1 cellular context compared by ENCODE assay signal in the genomic region with DNA sequence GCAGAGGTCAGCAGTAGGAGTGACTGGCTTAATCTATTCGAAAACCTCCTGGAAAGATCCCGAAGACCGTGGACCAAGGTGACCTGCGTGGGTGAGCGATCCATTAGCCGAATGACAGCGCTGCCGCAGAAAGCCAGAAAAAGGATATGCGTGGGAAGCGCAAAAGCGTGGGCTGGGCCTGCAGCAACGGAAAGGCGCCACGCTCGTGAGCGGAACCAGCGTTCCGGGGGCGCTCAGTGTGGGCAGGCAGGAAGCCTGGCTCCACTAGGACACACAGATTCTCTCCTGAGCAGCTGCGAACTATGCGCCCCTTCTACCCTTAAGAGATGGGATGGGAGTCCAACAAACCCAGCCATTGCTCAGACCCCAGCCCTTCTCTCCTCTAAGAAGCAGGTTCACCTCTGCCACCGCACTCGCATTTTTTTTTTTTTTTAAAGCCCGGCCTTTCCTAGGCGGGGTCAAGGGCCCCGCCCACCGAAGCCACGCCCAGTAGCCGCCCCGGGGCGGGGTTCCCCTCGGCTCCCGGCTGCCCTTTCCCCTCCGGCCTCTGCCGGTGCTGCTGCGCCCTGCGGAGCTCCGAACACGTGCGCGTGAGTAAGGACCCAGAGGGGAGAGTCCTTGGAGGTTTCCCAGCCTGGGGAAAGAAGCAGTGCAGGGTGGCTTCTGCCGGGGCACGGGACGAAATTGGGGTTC.
TF ChIP-seq lines count a peak whose summit lies in the region.

No MANE protein-coding gene starts in this region.

TF ChIP-seq in HEK293, 187 proteins besides CTCF, POLR2A, EP300 and RAD21 (continued from another document):
- TF ChIP-seq ZNF239 (tag by site-specific recombination; IDR thresholded peaks at IDR 0.05) (no peak), ZNF211 (tag by site-specific recombination; IDR thresholded peaks at IDR 0.05; ENCODE audit: low read depth) (no peak), ZNF112 (tag by site-specific recombination; IDR thresholded peaks at IDR 0.05) (no peak), ZNF350 (tag by site-specific recombination; IDR thresholded peaks at IDR 0.05) (no peak), ZNF664 (tag by site-specific recombination; IDR thresholded peaks at IDR 0.05) (no peak), KLF7 (tag by site-specific recombination; IDR thresholded peaks at IDR 0.05; ENCODE audit: borderline replicate concordance) (peak; percentile 87)
- TF ChIP-seq, protein P1, sequence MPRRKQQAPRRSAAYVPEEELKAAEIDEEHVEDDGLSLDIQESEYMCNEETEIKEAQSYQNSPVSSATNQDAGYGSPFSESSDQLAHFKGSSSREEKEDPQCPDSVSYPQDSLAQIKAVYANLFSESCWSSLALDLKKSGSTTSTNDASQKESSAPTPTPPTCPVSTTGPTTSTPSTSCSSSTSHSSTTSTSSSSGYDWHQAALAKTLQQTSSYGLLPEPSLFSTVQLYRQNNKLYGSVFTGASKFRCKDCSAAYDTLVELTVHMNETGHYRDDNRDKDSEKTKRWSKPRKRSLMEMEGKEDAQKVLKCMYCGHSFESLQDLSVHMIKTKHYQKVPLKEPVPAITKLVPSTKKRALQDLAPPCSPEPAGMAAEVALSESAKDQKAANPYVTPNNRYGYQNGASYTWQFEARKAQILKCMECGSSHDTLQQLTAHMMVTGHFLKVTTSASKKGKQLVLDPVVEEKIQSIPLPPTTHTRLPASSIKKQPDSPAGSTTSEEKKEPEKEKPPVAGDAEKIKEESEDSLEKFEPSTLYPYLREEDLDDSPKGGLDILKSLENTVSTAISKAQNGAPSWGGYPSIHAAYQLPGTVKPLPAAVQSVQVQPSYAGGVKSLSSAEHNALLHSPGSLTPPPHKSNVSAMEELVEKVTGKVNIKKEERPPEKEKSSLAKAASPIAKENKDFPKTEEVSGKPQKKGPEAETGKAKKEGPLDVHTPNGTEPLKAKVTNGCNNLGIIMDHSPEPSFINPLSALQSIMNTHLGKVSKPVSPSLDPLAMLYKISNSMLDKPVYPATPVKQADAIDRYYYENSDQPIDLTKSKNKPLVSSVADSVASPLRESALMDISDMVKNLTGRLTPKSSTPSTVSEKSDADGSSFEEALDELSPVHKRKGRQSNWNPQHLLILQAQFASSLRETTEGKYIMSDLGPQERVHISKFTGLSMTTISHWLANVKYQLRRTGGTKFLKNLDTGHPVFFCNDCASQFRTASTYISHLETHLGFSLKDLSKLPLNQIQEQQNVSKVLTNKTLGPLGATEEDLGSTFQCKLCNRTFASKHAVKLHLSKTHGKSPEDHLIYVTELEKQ (tag by site-specific recombination; IDR thresholded peaks at IDR 0.05; ENCODE audit: borderline replicate concordance): no peak
